In the genomic region with DNA sequence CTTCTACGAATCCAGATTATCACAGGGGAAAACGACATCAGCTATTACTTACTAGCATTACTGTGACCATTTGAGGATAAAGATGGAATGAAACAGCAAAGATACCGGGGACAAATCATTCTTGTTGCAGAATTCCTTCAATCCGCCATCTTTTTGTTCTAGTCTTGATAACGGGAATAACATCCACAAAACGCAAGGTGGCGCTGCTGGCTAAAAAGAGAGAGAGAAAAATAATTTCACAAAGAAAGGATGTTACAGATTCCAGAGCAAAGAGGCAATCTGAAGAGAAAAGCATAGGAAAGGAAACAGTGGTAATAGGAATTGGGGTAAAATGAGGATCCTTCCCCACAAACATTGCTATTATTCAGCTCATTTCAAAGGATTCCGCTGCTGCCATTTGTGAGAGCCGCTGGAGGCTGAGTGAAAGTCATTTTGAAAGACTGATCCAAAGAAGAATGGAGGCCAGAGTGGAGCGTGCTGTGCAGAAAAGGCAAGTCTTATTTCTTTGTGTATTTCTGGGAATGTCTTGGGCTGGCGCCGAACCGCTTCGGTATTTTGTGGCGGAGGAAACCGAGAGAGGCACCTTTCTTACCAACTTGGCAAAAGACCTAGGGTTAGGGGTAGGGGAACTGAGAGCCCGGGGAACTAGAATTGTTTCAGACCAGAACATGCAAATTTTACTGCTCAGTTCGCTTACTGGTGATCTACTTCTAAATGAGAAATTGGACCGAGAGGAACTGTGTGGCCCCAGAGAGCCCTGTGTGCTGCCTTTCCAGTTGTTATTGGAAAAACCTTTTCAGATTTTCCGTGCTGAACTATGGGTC, we compare ENCODE assay signal across 8 cellular contexts.
DNase-seq lines count a peak whose midpoint lies in the region; ATAC-seq and FAIRE-seq lines count a peak whose summit lies in the region.

TSS of gene PCDHB7 (plus strand) at position 264 of the 824 bp plus-strand sequence. CDS start at position 456, 192 bp downstream.

- no peak for ATAC-seq in GM18498 (IDR thresholded peaks at IDR 0.05; ENCODE audit: unreplicated experiment)
- ATAC-seq in HG03571 (IDR thresholded peaks at IDR 0.05; ENCODE audit: unreplicated experiment): no peak

- FAIRE-seq in A204.1 (lab: Jason Lieb, UNC): peak; percentile 80

- DNase-seq in ELR (ENCODE audit: low read depth) (peak; percentile 34), RKO (ENCODE audit: low spot score) (peak; percentile 36), fibroblast of peridontal ligament (ENCODE audit: extremely low read depth) (peak; percentile 25), Kasumi-1 (lab: John Stamatoyannopoulos, UW) (no peak)
- DNase-seq in stimulated activated CD4-positive, alpha-beta T cell treated with anti-CD3 and anti-CD28 coated beads, Interleukin-4, amount 100 ng/mL, for 24 hours: peak; percentile 17

Comparison
In these comparisons a context has a peak if more than half of its experiments do, and no peak if none do; other contexts are left out.
1. DNase-seq: peak in ELR (single experiment), RKO (single experiment), fibroblast of peridontal ligament (single experiment) and stimulated activated CD4-positive, alpha-beta T cell treated with anti-CD3 and anti-CD28 coated beads, Interleukin-4, amount 100 ng/mL, for 24 hours (single experiment); none in Kasumi-1 (0 of 2).